In genomic region chr16:53848277-53848942, GRCh38 we compare ENCODE assay signal across 20 cellular contexts.
A peak's percentile ranks its signal among the peaks of the same experiment; 100 is the strongest.
DNase-seq lines count a peak whose midpoint lies in the region; ATAC-seq and TF ChIP-seq lines count a peak whose summit lies in the region.
"Had no signal": no experiment of that assay in that cellular context is flagged by ENCODE, and none has a peak within 500 bp of the region (broad histone marks: within the 10 kb centered on the region; RNA-seq: fewer than 3 reads in every experiment).

No MANE protein-coding gene starts in this region.

- H3K27ac ChIP-seq in layer of hippocampus (ENCODE audit: low read depth, low read length) (peak overlapping the region; percentile 18), WERI-Rb-1 (no peak overlapping the region)
- H3K27ac ChIP-seq: C4-2B, psoas muscle, RWPE1 had no signal

- H3K36me3 ChIP-seq in WERI-Rb-1, result no peaks in the 10 kb centered on the region; the same call in 1 of the 2 replicates
- H3K36me3 ChIP-seq: HAP-1 had no signal

- no peak for ATAC-seq in HG02610 (IDR thresholded peaks at IDR 0.05; ENCODE audit: unreplicated experiment)
- ATAC-seq in activated naive CD8-positive, alpha-beta T cell treated with anti-CD3 and anti-CD28 coated beads, Interleukin-2, amount 50 U/mL, for 24 hours, result no peak

- H3K4me3 ChIP-seq in WERI-Rb-1 (ENCODE audit: low read depth, low read length), result no peak overlapping the region
- H3K4me3 ChIP-seq: HAP-1, psoas muscle had no signal

- intact Hi-C loops in activated naive CD4-positive, alpha-beta T cell treated with anti-CD3 and anti-CD28 coated beads for 36 hours (cut with micrococcal nuclease), result no loop called here

- CTCF ChIA-PET in activated naive CD4-positive, alpha-beta T cell treated with anti-CD3 and anti-CD28 coated beads, Interleukin-2, amount 10 ng/mL, durations not matched to agents 7 days and 5 days (lab: Charles Lee), result no interaction called here
- CTCF ChIA-PET in activated naive CD4-positive, alpha-beta T cell treated with anti-CD3 and anti-CD28 coated beads for 36 hours (lab: Charles Lee), result no interaction called here

- peak overlapping the region; percentile 21 for H3K27ac Mint-ChIP-seq in activated naive CD4-positive, alpha-beta T cell treated with anti-CD3 and anti-CD28 coated beads, Interleukin-2, amount 10 ng/mL, durations not matched to agents 7 days and 5 days
- no peak overlapping the region for H3K27ac Mint-ChIP-seq in activated naive CD4-positive, alpha-beta T cell treated with anti-CD3 and anti-CD28 coated beads for 36 hours
- H3K27ac Mint-ChIP-seq in type B pancreatic cell, result no peak overlapping the region
- H3K27ac Mint-ChIP-seq in activated naive CD8-positive, alpha-beta T cell treated with anti-CD3 and anti-CD28 coated beads, Interleukin-2, amount 50 U/mL, for 24 hours, result no peak overlapping the region
- H3K27ac Mint-ChIP-seq: activated CD4-positive, alpha-beta memory T cell treated with anti-CD3 and anti-CD28 coated beads, Interleukin-2, amount 10 ng/mL, durations not matched to agents 7 days and 5 days had no signal

- H3K27me3 Mint-ChIP-seq in activated naive CD4-positive, alpha-beta T cell treated with anti-CD3 and anti-CD28 coated beads, Interleukin-2, amount 10 ng/mL, durations not matched to agents 7 days and 5 days, result no peaks in the 10 kb centered on the region
- H3K27me3 Mint-ChIP-seq in activated naive CD4-positive, alpha-beta T cell treated with anti-CD3 and anti-CD28 coated beads for 36 hours (ENCODE audit: low read depth), result no peaks in the 10 kb centered on the region
- H3K27me3 Mint-ChIP-seq in type B pancreatic cell, result no peaks in the 10 kb centered on the region
- no peaks in the 10 kb centered on the region for H3K27me3 Mint-ChIP-seq in activated naive CD8-positive, alpha-beta T cell treated with anti-CD3 and anti-CD28 coated beads, Interleukin-2, amount 50 U/mL, for 24 hours
- H3K27me3 Mint-ChIP-seq: activated CD4-positive, alpha-beta memory T cell treated with anti-CD3 and anti-CD28 coated beads, Interleukin-2, amount 10 ng/mL, durations not matched to agents 7 days and 5 days had no signal

- TF ChIP-seq CTCF in type B pancreatic cell (conservative IDR thresholded peaks at IDR 0.05) (no peak), WERI-Rb-1 (IDR thresholded peaks at IDR 0.05; ENCODE audit: low read depth, low read length) (no peak)

- H3K4me3 Mint-ChIP-seq in activated naive CD4-positive, alpha-beta T cell treated with anti-CD3 and anti-CD28 coated beads, Interleukin-2, amount 10 ng/mL, durations not matched to agents 7 days and 5 days, result no peak overlapping the region
- H3K4me3 Mint-ChIP-seq in activated naive CD4-positive, alpha-beta T cell treated with anti-CD3 and anti-CD28 coated beads for 36 hours, result no peak overlapping the region
- H3K4me3 Mint-ChIP-seq in type B pancreatic cell, result peak overlapping the region; percentile 24
- H3K4me3 Mint-ChIP-seq in activated naive CD8-positive, alpha-beta T cell treated with anti-CD3 and anti-CD28 coated beads, Interleukin-2, amount 50 U/mL, for 24 hours, result no peak overlapping the region
- H3K4me3 Mint-ChIP-seq: activated CD4-positive, alpha-beta memory T cell treated with anti-CD3 and anti-CD28 coated beads, Interleukin-2, amount 10 ng/mL, durations not matched to agents 7 days and 5 days had no signal

- H3K9me3 Mint-ChIP-seq in activated naive CD4-positive, alpha-beta T cell treated with anti-CD3 and anti-CD28 coated beads, Interleukin-2, amount 10 ng/mL, durations not matched to agents 7 days and 5 days, result no peaks in the 10 kb centered on the region
- H3K9me3 Mint-ChIP-seq in activated naive CD4-positive, alpha-beta T cell treated with anti-CD3 and anti-CD28 coated beads for 36 hours, result no peaks in the 10 kb centered on the region
- peaks cover 1% of the 10 kb centered on the region for H3K9me3 Mint-ChIP-seq in type B pancreatic cell
- H3K9me3 Mint-ChIP-seq in activated naive CD8-positive, alpha-beta T cell treated with anti-CD3 and anti-CD28 coated beads, Interleukin-2, amount 50 U/mL, for 24 hours, result no peaks in the 10 kb centered on the region
- H3K9me3 Mint-ChIP-seq: activated CD4-positive, alpha-beta memory T cell treated with anti-CD3 and anti-CD28 coated beads, Interleukin-2, amount 10 ng/mL, durations not matched to agents 7 days and 5 days had no signal

- no peaks in the 10 kb centered on the region for H3K9me3 ChIP-seq in WERI-Rb-1 (ENCODE audit: severe bottlenecking)
- H3K9me3 ChIP-seq: HAP-1, psoas muscle had no signal

- peaks cover 6% of the 10 kb centered on the region for H3K36me3 Mint-ChIP-seq in activated naive CD4-positive, alpha-beta T cell treated with anti-CD3 and anti-CD28 coated beads, Interleukin-2, amount 10 ng/mL, durations not matched to agents 7 days and 5 days
- peaks cover 19% of the 10 kb centered on the region for H3K36me3 Mint-ChIP-seq in activated naive CD4-positive, alpha-beta T cell treated with anti-CD3 and anti-CD28 coated beads for 36 hours (ENCODE audit: low read depth)
- H3K36me3 Mint-ChIP-seq in type B pancreatic cell, result peaks cover 11% of the 10 kb centered on the region
- H3K36me3 Mint-ChIP-seq in activated naive CD8-positive, alpha-beta T cell treated with anti-CD3 and anti-CD28 coated beads, Interleukin-2, amount 50 U/mL, for 24 hours (ENCODE audit: low read depth), result peaks cover 19% of the 10 kb centered on the region

- H3K27me3 ChIP-seq in layer of hippocampus (ENCODE audit: control insufficient read depth, insufficient read depth, low read length) (no peaks in the 10 kb centered on the region), WERI-Rb-1 (ENCODE audit: insufficient read depth, low read depth, severe bottlenecking) (no peaks in the 10 kb centered on the region)

- DNase-seq in activated naive CD4-positive, alpha-beta T cell treated with anti-CD3 and anti-CD28 coated beads, Interleukin-2, amount 10 ng/mL, durations not matched to agents 7 days and 5 days, result no peak
- DNase-seq in activated naive CD4-positive, alpha-beta T cell treated with anti-CD3 and anti-CD28 coated beads for 36 hours, result no peak
- peak; percentile 83 for DNase-seq in NCI-H69 (lab: John Stamatoyannopoulos, UW)
- DNase-seq in type B pancreatic cell (ENCODE audit: extremely low spot score, unreplicated experiment), result no peak
- no peak for DNase-seq in WERI-Rb-1
- no peak for DNase-seq in activated naive CD8-positive, alpha-beta T cell treated with anti-CD3 and anti-CD28 coated beads, Interleukin-2, amount 50 U/mL, for 24 hours
- DNase-seq: activated CD4-positive, alpha-beta memory T cell treated with anti-CD3 and anti-CD28 coated beads, Interleukin-2, amount 10 ng/mL, durations not matched to agents 7 days and 5 days; activated effector memory CD4-positive, alpha-beta T cell treated with anti-CD3 and anti-CD28 coated beads, Interleukin-2, amount 50 U/mL, for 16 hours; activated T-cell treated with anti-CD3 and anti-CD28 coated beads for 4 hours; Kasumi-1; NCI-H1048; NCI-H524; psoas muscle; substantia nigra; T1000 had no signal

- peaks cover 12% of the 10 kb centered on the region for H3K4me1 Mint-ChIP-seq in activated naive CD4-positive, alpha-beta T cell treated with anti-CD3 and anti-CD28 coated beads, Interleukin-2, amount 10 ng/mL, durations not matched to agents 7 days and 5 days
- H3K4me1 Mint-ChIP-seq in activated naive CD4-positive, alpha-beta T cell treated with anti-CD3 and anti-CD28 coated beads for 36 hours (ENCODE audit: low read depth), result peaks cover 10% of the 10 kb centered on the region
- peaks cover 16% of the 10 kb centered on the region for H3K4me1 Mint-ChIP-seq in type B pancreatic cell (ENCODE audit: unreplicated experiment)
- H3K4me1 Mint-ChIP-seq in activated naive CD8-positive, alpha-beta T cell treated with anti-CD3 and anti-CD28 coated beads, Interleukin-2, amount 50 U/mL, for 24 hours, result peaks cover 10% of the 10 kb centered on the region
